ENCODE assay signal across 25 cellular contexts in genomic region chr22:19526076-19526701, GRCh38. TPM values are rescaled to one million over a fixed set of nuclear protein-coding genes. Genes with fewer than 3 reads are reported as not detected.
DNase-seq lines count a peak whose midpoint lies in the region; ATAC-seq and TF ChIP-seq lines count a peak whose summit lies in the region.
"Had no signal": no experiment of that assay in that cellular context is flagged by ENCODE, and none has a peak within 500 bp of the region (broad histone marks: within the 10 kb centered on the region; RNA-seq: fewer than 3 reads in every experiment).

No MANE protein-coding gene starts in this region.

- H3K4me1 Mint-ChIP-seq in CD4-positive, alpha-beta T cell (ENCODE audit: low read depth), result peaks cover 5% of the 10 kb centered on the region
- peaks cover 11% of the 10 kb centered on the region for H3K4me1 Mint-ChIP-seq in T-helper 17 cell

- ATAC-seq in CD4-positive, alpha-beta T cell (ENCODE audit: poor library complexity), result no peak
- ATAC-seq in T-helper 17 cell, result no peak
- ATAC-seq in lower lobe of right lung, result no peak
- no peak for ATAC-seq in gastrocnemius medialis
- ATAC-seq in HG03469 (IDR thresholded peaks at IDR 0.05; ENCODE audit: unreplicated experiment), result no peak
- ATAC-seq: HCT116; left colon; naive thymus-derived CD8-positive, alpha-beta T cell had no signal

- H3K36me3 ChIP-seq in lower lobe of right lung (no peaks in the 10 kb centered on the region), gastrocnemius medialis (no peaks in the 10 kb centered on the region)
- H3K36me3 ChIP-seq: prostate gland, uterus had no signal

- in situ Hi-C loops in gastrocnemius medialis (cut with MboI; ENCODE audit: low sequenced_read_pairs in 4 of 4), result no loop called here

- no peak for TF ChIP-seq POLR2A in gastrocnemius medialis (IDR thresholded peaks at IDR 0.05)

- H3K4me1 ChIP-seq in lower lobe of right lung (peaks cover 27% of the 10 kb centered on the region), gastrocnemius medialis (peaks cover 0 to 8% of the 10 kb centered on the region in 2 donors)
- H3K4me1 ChIP-seq: prostate gland had no signal

- no peaks in the 10 kb centered on the region for H3K9me3 ChIP-seq in CD4-positive, alpha-beta T cell (ENCODE audit: control insufficient read depth, low read length)
- no peaks in the 10 kb centered on the region for H3K9me3 ChIP-seq in T-helper 17 cell (ENCODE audit: control insufficient read depth, low read length, poor library complexity, severe bottlenecking)
- no peaks in the 10 kb centered on the region for H3K9me3 ChIP-seq in lower lobe of right lung
- no peaks in the 10 kb centered on the region for H3K9me3 ChIP-seq in gastrocnemius medialis
- H3K9me3 ChIP-seq: prostate gland, uterus had no signal

- H3K9me3 Mint-ChIP-seq in CD4-positive, alpha-beta T cell, result no peaks in the 10 kb centered on the region
- H3K9me3 Mint-ChIP-seq: activated T-helper 2 cell treated with anti-CD3 and anti-CD28 coated beads, Interferon-gamma antibody, Interleukin-2, Interleukin-4, amounts not matched to agents 10 μg/mL and 5 μg/mL and 100 μg/mL, durations not matched to agents 14 hours and 24 hours and 36 hours; mesothelial cell of epicardium; naive thymus-derived CD8-positive, alpha-beta T cell had no signal

- no peaks in the 10 kb centered on the region for H3K36me3 Mint-ChIP-seq in CD4-positive, alpha-beta T cell (ENCODE audit: low read depth)
- H3K36me3 Mint-ChIP-seq in T-helper 17 cell (ENCODE audit: low read depth), result peaks cover 2% of the 10 kb centered on the region
- H3K36me3 Mint-ChIP-seq: mesothelial cell of epicardium; naive thymus-derived CD8-positive, alpha-beta T cell had no signal

- no peak for TF ChIP-seq CTCF in CD4-positive, alpha-beta T cell (IDR thresholded peaks at IDR 0.05)
- TF ChIP-seq CTCF in lower lobe of right lung (IDR thresholded peaks at IDR 0.05) (no peak), gastrocnemius medialis (IDR thresholded peaks at IDR 0.05 in 4 of 5, conservative IDR thresholded peaks at IDR 0.05 in 1 of 5) (no peak)

- H3K4me3 Mint-ChIP-seq in CD4-positive, alpha-beta T cell, result peak overlapping the region; percentile 25
- H3K4me3 Mint-ChIP-seq in T-helper 17 cell, result peak overlapping the region; percentile 66
- H3K4me3 Mint-ChIP-seq: CD14-positive monocyte, mesothelial cell of epicardium had no signal

- DNase-seq in CD4-positive, alpha-beta T cell, result no peak
- DNase-seq in T-helper 17 cell (no peak), lower lobe of right lung (no peak), gastrocnemius medialis (no peak), GOT3 (lab: John Stamatoyannopoulos, UW) (no peak), GM03348 (ENCODE audit: low spot score) (no peak)
- DNase-seq: activated CD4-positive, alpha-beta T cell treated with anti-CD3 and anti-CD28 coated beads, Interleukin-2, amount 50 U/mL, for 48 hours; activated CD4-positive, CD25-positive, alpha-beta regulatory T cell; KBM-7; left colon; MM.1S; naive thymus-derived CD8-positive, alpha-beta T cell; NCI-H1417; NCI-H2081 treated with DMSO at 0.1 percent for 48 hours; NCI-H446; T1000; uterus had no signal

- intact Hi-C loops in CD4-positive, alpha-beta T cell (cut with DNase I, micrococcal nuclease), result no loop called here
- intact Hi-C loops in lower lobe of right lung (cut with DNase I), result no loop called here
- intact Hi-C loops in gastrocnemius medialis (cut with DNase I; ENCODE audit: low total_unique reads), result no loop called here

- H3K27me3 Mint-ChIP-seq in CD4-positive, alpha-beta T cell, result peaks cover 31% of the 10 kb centered on the region
- peaks cover 33% of the 10 kb centered on the region for H3K27me3 Mint-ChIP-seq in T-helper 17 cell

- CTCF ChIA-PET in CD4-positive, alpha-beta T cell (lab: Charles Lee), result no interaction called here

- H3K27ac Mint-ChIP-seq in CD4-positive, alpha-beta T cell, result no peak overlapping the region
- no peak overlapping the region for H3K27ac Mint-ChIP-seq in T-helper 17 cell
- H3K27ac Mint-ChIP-seq: activated T-helper 2 cell treated with anti-CD3 and anti-CD28 coated beads, Interferon-gamma antibody, Interleukin-2, Interleukin-4, amounts not matched to agents 10 μg/mL and 5 μg/mL and 100 μg/mL, durations not matched to agents 14 hours and 24 hours and 36 hours; mesothelial cell of epicardium had no signal

- H3K4me3 ChIP-seq in lower lobe of right lung, result no peak overlapping the region
- no peak overlapping the region for H3K4me3 ChIP-seq in gastrocnemius medialis
- H3K4me3 ChIP-seq: prostate gland, uterus had no signal

- no peak overlapping the region for H3K27ac ChIP-seq in CD4-positive, alpha-beta T cell (ENCODE audit: low read depth, low read length)
- H3K27ac ChIP-seq in lower lobe of right lung, result peak overlapping the region; percentile 91
- H3K27ac ChIP-seq in gastrocnemius medialis, result peak overlapping the region; percentile 50 to 85 (median 78)
- H3K27ac ChIP-seq: prostate gland had no signal

- H3K27me3 ChIP-seq in CD4-positive, alpha-beta T cell (ENCODE audit: control insufficient read depth, insufficient read depth, low read length), result peaks cover 34% of the 10 kb centered on the region
- H3K27me3 ChIP-seq in lower lobe of right lung (ENCODE audit: low read depth), result peaks cover 52% of the 10 kb centered on the region
- H3K27me3 ChIP-seq in gastrocnemius medialis, result peaks cover 21 to 26% (median 24%) of the 10 kb centered on the region in 3 donors
- H3K27me3 ChIP-seq: uterus had no signal

- POLR2A ChIA-PET in CD4-positive, alpha-beta T cell (lab: Charles Lee), result no interaction called here

RNA-seq across cellular contexts. Expression of gene CLDN5, which starts 2.0 kb away (rescaled TPM):
- not detected for total RNA-seq in CD4-positive, alpha-beta T cell
- 10 to 100 TPM in 1 of 2 donors, under 1 TPM in 1; 0.87 to 20.0 TPM for total RNA-seq in T-helper 17 cell
- total RNA-seq in lower lobe of right lung, result 213 TPM
- 100 to 1,000 TPM in 2 of 4 donors, 10 to 100 TPM in 2; 40.4 to 108 (median 89.6) TPM for total RNA-seq in gastrocnemius medialis
- total RNA-seq: fibroblast of villous mesenchyme; mesothelial cell of epicardium; naive thymus-derived CD8-positive, alpha-beta T cell; OCI-LY7 had no signal

RNA-seq across cellular contexts. Expression of gene CDC45, which starts 46.5 kb away (rescaled TPM):
- under 1 TPM; 0.75 to 0.82 TPM for total RNA-seq in CD4-positive, alpha-beta T cell
- under 1 TPM; 0.32 to 0.37 TPM for total RNA-seq in T-helper 17 cell
- total RNA-seq in lower lobe of right lung, result 1.4 TPM
- total RNA-seq in gastrocnemius medialis, result under 1 TPM in 1 of 4 donors, not detected in 3; 0.27 TPM

RNA-seq across cellular contexts. Expression of gene UFD1, which starts 47.2 kb away (rescaled TPM):
- total RNA-seq in CD4-positive, alpha-beta T cell, result 10 to 100 TPM; 68.5 to 77.4 TPM
- total RNA-seq in T-helper 17 cell (10 to 100 TPM; 76.3 to 79.2 TPM), lower lobe of right lung (36.7 TPM), gastrocnemius medialis (100 to 1,000 TPM; 106 to 199 (median 165) TPM)
